In genomic region chr3:71127052-71127451, GRCh38 we compare ENCODE assay signal across 10 cellular contexts.
DNase-seq lines count a peak whose midpoint lies in the region; ATAC-seq and TF ChIP-seq lines count a peak whose summit lies in the region.
"Had no signal": no experiment of that assay in that cellular context is flagged by ENCODE, and none has a peak within 500 bp of the region (broad histone marks: within the 10 kb centered on the region; RNA-seq: fewer than 3 reads in every experiment).

No MANE protein-coding gene starts in this region.

- no peak overlapping the region for H2BK120ac ChIP-seq in trophoblast cell (ENCODE audit: insufficient read depth, low read length, poor library complexity)

- peak overlapping the region; percentile 93 for H3K4me3 Mint-ChIP-seq in activated T-cell treated with anti-CD3 and anti-CD28 coated beads, Interleukin-2, amount 50 U/mL, for 4 hours
- peak overlapping the region; percentile 95 for H3K4me3 Mint-ChIP-seq in activated naive CD8-positive, alpha-beta T cell

- H2AFZ ChIP-seq in trophoblast cell (ENCODE audit: insufficient read depth, low read length, poor library complexity): no peak overlapping the region

- H4K8ac ChIP-seq in trophoblast cell (ENCODE audit: low read depth, low read length): no peak overlapping the region

- peaks cover 76% of the 10 kb centered on the region for H3K4me1 Mint-ChIP-seq in activated T-cell treated with anti-CD3 and anti-CD28 coated beads, Interleukin-2, amount 50 U/mL, for 4 hours (ENCODE audit: low read depth)
- H3K4me1 Mint-ChIP-seq in activated naive CD8-positive, alpha-beta T cell (ENCODE audit: low read depth): peaks cover 72% of the 10 kb centered on the region

- no peak overlapping the region for H2BK5ac ChIP-seq in trophoblast cell (ENCODE audit: low read depth, low read length, poor library complexity)

- TF ChIP-seq CTCF in thoracic aorta (IDR thresholded peaks at IDR 0.05): no peak

- no peaks in the 10 kb centered on the region for H3K79me1 ChIP-seq in trophoblast cell (ENCODE audit: low read length)

- H3K27ac Mint-ChIP-seq in activated naive CD8-positive, alpha-beta T cell: peak overlapping the region; percentile 97

- H2AK5ac ChIP-seq in trophoblast cell (ENCODE audit: low read length): no peak overlapping the region

- DNase-seq in activated T-cell treated with anti-CD3 and anti-CD28 coated beads, Interleukin-2, amount 50 U/mL, for 4 hours: no peak
- DNase-seq in activated T-cell treated with anti-CD3 and anti-CD28 coated beads for 4 hours: no peak
- DNase-seq in medulla oblongata (ENCODE audit: extremely low spot score): peak; percentile 16
- no peak for DNase-seq in thoracic aorta (ENCODE audit: low spot score)
- DNase-seq in hepatic stellate cell (ENCODE audit: low spot score): no peak
- DNase-seq in H7: no peak
- no peak for DNase-seq in trophoblast cell
- DNase-seq: head of caudate nucleus, NCI-H2081 treated with DMSO at 0.1 percent for 48 hours had no signal

- WGBS in trophoblast cell (ENCODE audit: extremely low coverage, insufficient coverage, insufficient read length): no CpG with 5 or more reads among the region's 4 CpGs

- no peak overlapping the region for H3K14ac ChIP-seq in trophoblast cell (ENCODE audit: low read length)

- H3K36me3 ChIP-seq in thoracic aorta: no peaks in the 10 kb centered on the region
- no peaks in the 10 kb centered on the region for H3K36me3 ChIP-seq in H7 (replicated peaks; ENCODE audit: control insufficient read depth, insufficient read depth, low read length)
- H3K36me3 ChIP-seq in trophoblast cell (ENCODE audit: control insufficient read depth in 1 of 2, insufficient read depth in 2 of 2, low read length in 2 of 2): no peaks in the 10 kb centered on the region

- H3K36me3 Mint-ChIP-seq in activated T-cell treated with anti-CD3 and anti-CD28 coated beads, Interleukin-2, amount 50 U/mL, for 4 hours (ENCODE audit: insufficient read depth): peaks cover 26% of the 10 kb centered on the region
- H3K36me3 Mint-ChIP-seq in activated naive CD8-positive, alpha-beta T cell: peaks cover 21% of the 10 kb centered on the region

- H3K9me3 Mint-ChIP-seq in activated T-cell treated with anti-CD3 and anti-CD28 coated beads, Interleukin-2, amount 50 U/mL, for 4 hours: no peaks in the 10 kb centered on the region
- no peaks in the 10 kb centered on the region for H3K9me3 Mint-ChIP-seq in activated naive CD8-positive, alpha-beta T cell (ENCODE audit: low read depth)

- no peak overlapping the region for H2BK12ac ChIP-seq in trophoblast cell (ENCODE audit: low read length)

- peak; percentile 51 to 53 for ATAC-seq in activated T-cell treated with anti-CD3 and anti-CD28 coated beads, Interleukin-2, amount 50 U/mL, for 4 hours
- no peak for ATAC-seq in thoracic aorta (ENCODE audit: insufficient number of reproducible peaks, low FRiP score, low read depth)

- H3K27ac ChIP-seq in thoracic aorta (peak overlapping the region; percentile 92 to 93), trophoblast cell (ENCODE audit: low read depth, low read length) (no peak overlapping the region)

- H3K27me3 ChIP-seq in thoracic aorta (replicated peaks; ENCODE audit: insufficient read depth) (no peaks in the 10 kb centered on the region), H7 (ENCODE audit: control insufficient read depth, insufficient read depth, low read length) (no peaks in the 10 kb centered on the region), trophoblast cell (ENCODE audit: insufficient read depth, low read length) (no peaks in the 10 kb centered on the region)

- H4K12ac ChIP-seq in trophoblast cell (ENCODE audit: low read depth, low read length): no peak overlapping the region

- H3K79me2 ChIP-seq in trophoblast cell (ENCODE audit: control insufficient read depth, insufficient read depth, low read length, poor library complexity): no peaks in the 10 kb centered on the region

- H3K9me3 ChIP-seq in thoracic aorta (no peaks in the 10 kb centered on the region), trophoblast cell (ENCODE audit: insufficient read depth, low read depth, low read length) (no peaks in the 10 kb centered on the region)

- no peaks in the 10 kb centered on the region for H3K27me3 Mint-ChIP-seq in activated T-cell treated with anti-CD3 and anti-CD28 coated beads, Interleukin-2, amount 50 U/mL, for 4 hours (ENCODE audit: low read depth)
- H3K27me3 Mint-ChIP-seq in activated naive CD8-positive, alpha-beta T cell: no peaks in the 10 kb centered on the region

- H3K4me2 ChIP-seq in trophoblast cell (ENCODE audit: low read length): no peak overlapping the region

- H3K4me1 ChIP-seq in thoracic aorta (ENCODE audit: control insufficient read depth in 1 of 2, low read depth in 2 of 2): peaks cover 33 to 53% of the 10 kb centered on the region in 2 donors
- peaks cover 3 to 6% of the 10 kb centered on the region in 2 experiments for H3K4me1 ChIP-seq in trophoblast cell (ENCODE audit: control insufficient read depth in 1 of 2, insufficient read depth in 2 of 2, low read length in 2 of 2)

- H3K23ac ChIP-seq in trophoblast cell (ENCODE audit: low read length): no peak overlapping the region

- H4K91ac ChIP-seq in trophoblast cell (ENCODE audit: low read depth, low read length): no peak overlapping the region

- no peak overlapping the region for H3K9ac ChIP-seq in trophoblast cell (ENCODE audit: low read length)

- no peak overlapping the region for H3K18ac ChIP-seq in trophoblast cell (ENCODE audit: low read length)

- H3K4ac ChIP-seq in trophoblast cell (ENCODE audit: low read depth, low read length): no peak overlapping the region

- H3K4me3 ChIP-seq in thoracic aorta (peak overlapping the region; percentile 79), H7 (ENCODE audit: insufficient read depth, low read depth, low read length) (no peak overlapping the region), trophoblast cell (ENCODE audit: low read depth, low read length) (no peak overlapping the region)
